Comparison of ENCODE assay signal across 28 cellular contexts in the genomic region with DNA sequence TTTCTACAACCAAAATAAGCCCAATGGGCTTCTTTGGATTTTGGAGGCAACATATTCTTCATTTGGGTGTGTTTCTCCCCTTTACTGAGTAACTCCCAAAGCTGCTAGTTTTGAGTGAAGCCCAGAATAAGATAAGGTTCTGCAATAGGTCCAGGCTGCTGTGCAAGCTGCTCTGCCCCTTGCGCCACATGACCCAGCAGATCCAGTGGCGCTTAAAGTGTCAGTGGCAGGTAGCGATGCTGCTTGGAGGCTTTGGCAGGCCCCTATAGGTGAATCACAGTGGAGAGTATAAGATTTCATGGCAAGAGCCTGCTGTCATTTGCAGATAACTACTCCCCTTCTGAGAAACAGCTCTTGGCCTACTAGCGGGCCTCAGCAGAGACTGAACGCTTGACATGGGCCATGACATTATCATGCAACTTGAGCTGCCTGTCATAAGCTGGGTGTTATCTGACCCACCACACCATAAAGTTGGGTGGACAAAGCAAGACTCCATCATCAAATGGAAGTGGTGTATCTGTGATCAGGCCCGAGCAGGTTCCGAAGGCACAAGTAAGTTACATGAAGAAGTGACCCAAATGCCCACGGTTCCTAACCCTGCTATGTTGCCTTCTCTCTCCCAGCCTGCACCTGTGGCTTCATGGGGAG.
"Had no signal": no experiment of that assay in that cellular context is flagged by ENCODE, and none has a peak within 500 bp of the region (broad histone marks: within the 10 kb centered on the region; RNA-seq: fewer than 3 reads in every experiment).

No MANE protein-coding gene starts in this region.

- DNase-seq: activated CD4-positive, alpha-beta memory T cell treated with anti-CD3 and anti-CD28 coated beads for 36 hours; activated CD4-positive, alpha-beta T cell treated with anti-CD3 and anti-CD28 coated beads for 36 hours; activated CD4-positive, alpha-beta T cell treated with anti-CD3 and anti-CD28 coated beads, Interleukin-2, amount 10 ng/mL, durations not matched to agents 24 days and 14 days; activated CD4-positive, CD25-positive, alpha-beta regulatory T cell; activated CD4-positive, CD25-positive, alpha-beta regulatory T cell treated with anti-CD3 and anti-CD28 coated beads, Interleukin-2, amount 50 U/mL, for 72 hours; activated CD8-positive, alpha-beta memory T cell treated with anti-CD3 and anti-CD28 coated beads, Interleukin-2, amount 10 ng/mL, durations not matched to agents 7 days and 5 days; activated CD8-positive, alpha-beta memory T cell treated with anti-CD3 and anti-CD28 coated beads, Interleukin-2, amount 50 U/mL, for 4 hours; activated CD8-positive, alpha-beta T cell treated with anti-CD3 and anti-CD28 coated beads, Interleukin-2, amount 10 ng/mL, durations not matched to agents 7 days and 5 days; activated effector memory CD4-positive, alpha-beta T cell treated with anti-CD3 and anti-CD28 coated beads, Interleukin-2, amount 50 U/mL, for 16 hours; activated naive CD4-positive, alpha-beta T cell treated with anti-CD3 and anti-CD28 coated beads for 36 hours; activated naive CD8-positive, alpha-beta T cell treated with anti-CD3 and anti-CD28 coated beads for 36 hours; activated naive CD8-positive, alpha-beta T cell treated with anti-CD3 and anti-CD28 coated beads, Interleukin-2, amount 50 U/mL, for 24 hours; activated T-cell treated with anti-CD3 and anti-CD28 coated beads, Interleukin-2, amount 50 U/mL, for 1 hour; activated T-cell treated with anti-CD3 and anti-CD28 coated beads, Interleukin-2, amount 50 U/mL, for 48 hours; adrenal gland; amygdala; aorta; body of pancreas; caudate nucleus; cortex of kidney; dermis blood vessel endothelial cell; effector CD4-positive, alpha-beta T cell; effector memory CD8-positive, alpha-beta T cell; esophagus squamous epithelium; foreskin melanocyte; T-helper 1 cell; T-helper 17 cell; T1000 had no signal
